ENCODE assay signal across 14 cellular contexts in the genomic region with DNA sequence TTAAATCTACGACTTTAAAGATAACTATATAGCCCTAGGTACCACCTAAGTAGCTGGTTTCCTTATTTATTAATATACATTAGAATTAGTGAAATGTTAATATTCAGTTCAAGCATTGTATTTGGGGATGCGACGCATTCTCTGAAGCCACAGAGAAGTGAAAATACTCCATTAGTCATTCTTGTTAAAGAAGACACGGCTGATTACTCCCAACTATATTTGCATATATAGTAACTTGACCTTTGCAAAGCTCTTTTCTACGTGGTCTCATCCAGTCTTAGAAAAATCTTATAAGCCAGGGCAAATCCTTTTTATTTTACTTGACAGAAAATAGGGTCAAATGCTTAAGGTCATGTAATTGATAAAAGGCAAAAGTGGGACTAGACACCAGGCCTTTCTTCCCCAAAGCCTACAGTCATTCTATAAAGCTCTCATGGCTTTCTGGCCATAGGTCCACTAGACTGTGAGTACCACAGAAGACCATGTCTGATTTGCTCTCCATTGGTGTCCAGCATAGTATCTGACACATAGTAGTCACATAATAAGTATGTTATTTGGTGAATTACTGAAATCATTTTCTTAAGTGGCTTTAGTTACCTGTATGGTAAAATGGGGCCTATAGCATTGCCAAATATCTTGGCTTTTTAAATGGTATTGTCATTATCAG. TPM values are rescaled to one million over a fixed set of nuclear protein-coding genes. Genes with fewer than 3 reads are reported as not detected.
DNase-seq lines count a peak whose midpoint lies in the region; ATAC-seq, FAIRE-seq and TF ChIP-seq lines count a peak whose summit lies in the region.
"Had no signal": no experiment of that assay in that cellular context is flagged by ENCODE, and none has a peak within 500 bp of the region (broad histone marks: within the 10 kb centered on the region; RNA-seq: fewer than 3 reads in every experiment).

No MANE protein-coding gene starts in this region.

- intact Hi-C loops in Calu3 (cut with micrococcal nuclease; ENCODE audit: unreplicated experiment) = no loop called here

- FAIRE-seq in GM19239 (lab: Jason Lieb, UNC) = peak; percentile 77

- DNase-seq in ELR (ENCODE audit: low read depth) = peak; percentile 29
- DNase-seq in GM19239 (ENCODE audit: insufficient read length, low spot score) = peak; percentile 39
- no peak for DNase-seq in NCI-H82 treated with DMSO at 0.1 percent for 48 hours (lab: John Stamatoyannopoulos, UW; ENCODE audit: unreplicated experiment)
- DNase-seq in NCI-H146 treated with DMSO at 0.1 percent for 48 hours (lab: John Stamatoyannopoulos, UW; ENCODE audit: unreplicated experiment) = no peak
- DNase-seq in HFFc6 = no peak
- DNase-seq in Calu3 = no peak
- DNase-seq: activated T-cell treated with anti-CD3 and anti-CD28 coated beads, Interleukin-2, amount 50 U/mL, for 48 hours; foreskin melanocyte; NCI-H226; T-helper 2 cell had no signal

- H3K4me3 Mint-ChIP-seq in HFFc6 (no peak overlapping the region), Calu3 (ENCODE audit: low read depth, unreplicated experiment) (no peak overlapping the region)
- H3K4me3 Mint-ChIP-seq: central memory CD8-positive, alpha-beta T cell had no signal

- H3K27ac Mint-ChIP-seq in HFFc6 (no peak overlapping the region), Calu3 (ENCODE audit: unreplicated experiment) (no peak overlapping the region)
- H3K27ac Mint-ChIP-seq: IgD-negative memory B cell had no signal

- no peaks in the 10 kb centered on the region for H3K9me3 Mint-ChIP-seq in HFFc6
- no peaks in the 10 kb centered on the region for H3K9me3 Mint-ChIP-seq in Calu3 (ENCODE audit: low read depth, unreplicated experiment)
- H3K9me3 Mint-ChIP-seq: central memory CD8-positive, alpha-beta T cell; IgD-negative memory B cell had no signal

- CTCF ChIA-PET in Calu3 (lab: Charles Lee) = no interaction called here

- ATAC-seq in HG02759 (IDR thresholded peaks at IDR 0.05; ENCODE audit: unreplicated experiment) (peak; percentile 77), HG03469 (IDR thresholded peaks at IDR 0.05; ENCODE audit: unreplicated experiment) (peak; percentile 86)

- BruUV-seq in Calu3 (replicated peaks; lab: Mats Ljungman, UMichigan) = no TSS peak

- H3K27me3 Mint-ChIP-seq in HFFc6 (ENCODE audit: insufficient read depth) (no peaks in the 10 kb centered on the region), Calu3 (ENCODE audit: unreplicated experiment) (no peaks in the 10 kb centered on the region)
- H3K27me3 Mint-ChIP-seq: central memory CD8-positive, alpha-beta T cell; IgD-negative memory B cell had no signal

- H3K36me3 Mint-ChIP-seq in HFFc6 (ENCODE audit: low read depth) (0 out of 2 replicates have a peak, but pooled peaks cover 3% of the 10 kb centered on the region), Calu3 (ENCODE audit: insufficient read depth, unreplicated experiment) (no peaks in the 10 kb centered on the region)
- H3K36me3 Mint-ChIP-seq: IgD-negative memory B cell had no signal

- peaks cover 44% of the 10 kb centered on the region for H3K4me1 Mint-ChIP-seq in HFFc6 (ENCODE audit: low read depth)
- no peaks in the 10 kb centered on the region for H3K4me1 Mint-ChIP-seq in Calu3 (ENCODE audit: low read depth, unreplicated experiment)
- H3K4me1 Mint-ChIP-seq: central memory CD8-positive, alpha-beta T cell had no signal

- TF ChIP-seq CTCF in HFFc6 (IDR thresholded peaks at IDR 0.05) = no peak
- no peak for TF ChIP-seq CTCF in Calu3 (IDR thresholded peaks at IDR 0.05; ENCODE audit: unreplicated experiment)

RNA-seq across cellular contexts. Expression of a gene that starts 11.3 kb away (rescaled TPM):
- total RNA-seq in HFFc6 (2021; fragmentation: NEBNext Ultra II Directional; extraction: Animal tissue kit (Norgen Biotek cat#: 25700)) = 10 to 100 TPM; 64.1 to 80.1 (median 72.0) TPM
- total RNA-seq in Calu3 (2022) = 22.7 and 24.1 TPM in 2 replicates

RNA-seq across cellular contexts. Expression of a gene that starts 34.4 kb away (rescaled TPM):
- 10 to 100 TPM; 11.9 to 14.2 (median 13.2) TPM for total RNA-seq in HFFc6 (2021; fragmentation: NEBNext Ultra II Directional; extraction: Animal tissue kit (Norgen Biotek cat#: 25700))
- 22.6 and 23.5 TPM in 2 replicates for total RNA-seq in Calu3 (2022)

Comparison
In these comparisons a context has a peak if more than half of its experiments do, and no peak if none do; other contexts are left out.
1. DNase-seq: peak in ELR (single experiment) and GM19239 (single experiment); none in NCI-H82 treated with DMSO at 0.1 percent for 48 hours (single experiment), NCI-H146 treated with DMSO at 0.1 percent for 48 hours (single experiment), HFFc6 (single experiment) and Calu3 (single experiment).